In genomic region chr3:178088930-178089329, GRCh38 we compare ENCODE assay signal across 1 cellular context.
TF ChIP-seq lines count a peak whose summit lies in the region.

No MANE protein-coding gene starts in this region.

TF ChIP-seq in HepG2, 621 proteins besides CTCF, POLR2A, EP300 and RAD21 (continued from another document):
- TF ChIP-seq PRDM15 (CRISPR knock-in tag; IDR thresholded peaks at IDR 0.05) (no peak), TGIF2 (CRISPR knock-in tag; IDR thresholded peaks at IDR 0.05) (no peak), TEAD2 (CRISPR knock-in tag; IDR thresholded peaks at IDR 0.05) (no peak), ZNF432 (CRISPR knock-in tag; IDR thresholded peaks at IDR 0.05; ENCODE audit: borderline replicate concordance) (no peak), MIER2 (CRISPR knock-in tag; IDR thresholded peaks at IDR 0.05) (no peak), ZNF580 (CRISPR knock-in tag; IDR thresholded peaks at IDR 0.05; ENCODE audit: borderline replicate concordance, low read depth) (no peak), MLLT10 (CRISPR knock-in tag; IDR thresholded peaks at IDR 0.05) (no peak), ZNF280D (CRISPR knock-in tag; IDR thresholded peaks at IDR 0.05) (no peak), E2F1 (CRISPR knock-in tag; IDR thresholded peaks at IDR 0.05) (no peak), HOXA3 (CRISPR knock-in tag; IDR thresholded peaks at IDR 0.05) (no peak), ZMYM4 (CRISPR knock-in tag; IDR thresholded peaks at IDR 0.05) (no peak), RBAK (CRISPR knock-in tag; IDR thresholded peaks at IDR 0.05) (no peak), ZNF772 (CRISPR knock-in tag; IDR thresholded peaks at IDR 0.05) (no peak), SAP130 (CRISPR knock-in tag; IDR thresholded peaks at IDR 0.05; ENCODE audit: low read depth) (no peak), DBP (CRISPR knock-in tag; IDR thresholded peaks at IDR 0.05; ENCODE audit: not compliant biosample characterization) (no peak)
